Comparison of ENCODE assay signal across 8 cellular contexts in genomic region chr3:56801597-56802410, GRCh38. TPM values are rescaled to one million over a fixed set of nuclear protein-coding genes. Genes with fewer than 3 reads are reported as not detected.
A peak's percentile ranks its signal among the peaks of the same experiment; 100 is the strongest.
DNase-seq lines count a peak whose midpoint lies in the region; ATAC-seq and TF ChIP-seq lines count a peak whose summit lies in the region.

TSS of gene ARHGEF3 (minus strand) at chr3:56801949. CDS start at chr3:56801798, 151 bp downstream.

- peak within 1 kb of the TSS; percentile 84 for H3K4me3 Mint-ChIP-seq in stimulated activated effector memory CD8-positive, alpha-beta T cell treated with anti-CD3 and anti-CD28 coated beads, Interleukin-12 subunit alpha, Interleukin-12 subunit beta, amount 100 ng/mL, for 72 hours

- intact Hi-C loops in esophagus muscularis mucosa (cut with DNase I): loop anchor here (2.0 to 10.0 kb wide), 2 partner anchors 99 to 273 kb away; no protein-coding TSS in a partner anchor

- TF ChIP-seq EP300 in esophagus muscularis mucosa (IDR thresholded peaks at IDR 0.05): no peak

- no peaks in the 10 kb centered on the region for H3K9me3 ChIP-seq in esophagus muscularis mucosa

- H3K9me3 Mint-ChIP-seq in stimulated activated effector memory CD8-positive, alpha-beta T cell treated with anti-CD3 and anti-CD28 coated beads, Interleukin-12 subunit alpha, Interleukin-12 subunit beta, amount 100 ng/mL, for 72 hours: no peaks in the 10 kb centered on the region

- TF ChIP-seq POLR2A in esophagus muscularis mucosa (IDR thresholded peaks at IDR 0.05; ENCODE audit: low read depth): peak; percentile 48

- peaks cover 32% of the 10 kb centered on the region for H3K4me1 Mint-ChIP-seq in stimulated activated effector memory CD8-positive, alpha-beta T cell treated with anti-CD3 and anti-CD28 coated beads, Interleukin-12 subunit alpha, Interleukin-12 subunit beta, amount 100 ng/mL, for 72 hours

- no peak within 1 kb of the TSS for H3K27ac ChIP-seq in HL-60 (replicated peaks)
- H3K27ac ChIP-seq in esophagus muscularis mucosa (replicated peaks in 1 of 4): peak within 1 kb of the TSS; percentile 50 to 71 (median 62)

- peaks cover 8% of the 10 kb centered on the region for H3K36me3 Mint-ChIP-seq in stimulated activated effector memory CD8-positive, alpha-beta T cell treated with anti-CD3 and anti-CD28 coated beads, Interleukin-12 subunit alpha, Interleukin-12 subunit beta, amount 100 ng/mL, for 72 hours

- DNase-seq in COLO668 (lab: John Stamatoyannopoulos, UW; ENCODE audit: unreplicated experiment) (peak; percentile 77), HL-60 (ENCODE audit: low read depth in 1 of 2, low spot score in 1 of 2) (peak; percentile 43 to 58), OCI-M1 (lab: John Stamatoyannopoulos, UW) (peak; percentile 61), esophagus muscularis mucosa (ENCODE audit: extremely low spot score) (no peak), myocyte (ENCODE audit: low read depth) (peak; percentile 83)
- peak; percentile 95 to 96 for DNase-seq in activated T-cell treated with anti-CD3 and anti-CD28 coated beads, Interleukin-2, amount 50 U/mL, for 48 hours
- DNase-seq in stimulated activated effector memory CD8-positive, alpha-beta T cell treated with anti-CD3 and anti-CD28 coated beads, Interleukin-12 subunit alpha, Interleukin-12 subunit beta, amount 100 ng/mL, for 72 hours (ENCODE audit: low spot score in 2 of 2): peak; percentile 86 to 93

- peak within 1 kb of the TSS; percentile 53 for H3K4me3 ChIP-seq in HL-60 (replicated peaks; ENCODE audit: insufficient read depth, low read length)
- H3K4me3 ChIP-seq in esophagus muscularis mucosa: peak within 1 kb of the TSS; percentile 68 to 81 (median 73)

- peak; percentile 80 for ATAC-seq in GM19452 (IDR thresholded peaks at IDR 0.05; ENCODE audit: unreplicated experiment)
- ATAC-seq in stimulated activated effector memory CD8-positive, alpha-beta T cell treated with anti-CD3 and anti-CD28 coated beads, Interleukin-12 subunit alpha, Interleukin-12 subunit beta, amount 100 ng/mL, for 72 hours: peak; percentile 90

- H3K27ac Mint-ChIP-seq in stimulated activated effector memory CD8-positive, alpha-beta T cell treated with anti-CD3 and anti-CD28 coated beads, Interleukin-12 subunit alpha, Interleukin-12 subunit beta, amount 100 ng/mL, for 72 hours: peak within 1 kb of the TSS; percentile 63

- H3K36me3 ChIP-seq in esophagus muscularis mucosa: no peaks in the 10 kb centered on the region

- WGBS in esophagus muscularis mucosa: 1% methylated on average over 27 of the region's 65 CpGs

- H3K4me1 ChIP-seq in esophagus muscularis mucosa: peaks cover 29 to 55% (median 45%) of the 10 kb centered on the region in 4 donors

- TF ChIP-seq CTCF in HL-60 (IDR thresholded peaks at IDR 0.05; ENCODE audit: insufficient read depth, low read length) (peak; percentile 25), esophagus muscularis mucosa (IDR thresholded peaks at IDR 0.05) (peak; percentile 33 to 39 (median 36))

- H3K27me3 ChIP-seq in HL-60 (ENCODE audit: insufficient read depth, poor library complexity, severe bottlenecking) (no peaks in the 10 kb centered on the region), esophagus muscularis mucosa (no peaks in the 10 kb centered on the region)

RNA-seq across cellular contexts. Expression of gene ARHGEF3, which starts in this region (rescaled TPM):
- total RNA-seq in esophagus muscularis mucosa (10 to 100 TPM in 3 of 4 donors, 1 to 10 TPM in 1; 9.0 to 14.7 (median 11.7) TPM), myocyte (16.8 and 18.7 TPM in 2 replicates)
- 3.6 TPM for polyA plus RNA-seq in myocyte (2012)
